In genomic region chr6:129289442-129289841, GRCh38 we compare ENCODE assay signal across 24 cellular contexts.
A peak's percentile ranks its signal among the peaks of the same experiment; 100 is the strongest.
DNase-seq lines count a peak whose midpoint lies in the region; ATAC-seq, FAIRE-seq and TF ChIP-seq lines count a peak whose summit lies in the region.
"Had no signal": no experiment of that assay in that cellular context is flagged by ENCODE, and none has a peak within 500 bp of the region (broad histone marks: within the 10 kb centered on the region; RNA-seq: fewer than 3 reads in every experiment).

No MANE protein-coding gene starts in this region.

- H3K9me3 ChIP-seq in left lung = no peaks in the 10 kb centered on the region
- H3K9me3 ChIP-seq: A549; BLaER1 treated with 17β-estradiol and CSF1 and Interleukin-3, amounts not matched to agents 10 nM and 100 nM; Caco-2 had no signal

- H3K4me1 ChIP-seq in left lung = no peaks in the 10 kb centered on the region
- H3K4me1 ChIP-seq: A549; BLaER1 treated with 17β-estradiol and CSF1 and Interleukin-3, amounts not matched to agents 10 nM and 100 nM; Caco-2 had no signal

- intact Hi-C loops in left lung (cut with DNase I) = no loop called here

- no peaks in the 10 kb centered on the region for H3K27me3 ChIP-seq in left lung
- H3K27me3 ChIP-seq: BLaER1 treated with 17β-estradiol and CSF1 and Interleukin-3, amounts not matched to agents 10 nM and 100 nM had no signal

- DNase-seq in frontal cortex (ENCODE audit: low spot score in 2 of 2) = no peak
- DNase-seq in left lung = no peak
- no peak for DNase-seq in activated gamma-delta T cell treated with Interleukin-2 at 50 U/mL for 16 hours
- DNase-seq in NK-92 (lab: John Stamatoyannopoulos, UW; ENCODE audit: unreplicated experiment) = no peak
- DNase-seq: 8988T; AML-193; Caco-2; Calu3; CD4-positive, alpha-beta T cell; CD8-positive, alpha-beta T cell; DMS153; DMS53; DMS79; DND-41; EL; GF-D8 had no signal

- no peak for TF ChIP-seq CTCF in left lung (IDR thresholded peaks at IDR 0.05)

- no peak overlapping the region for H3K27ac ChIP-seq in left lung
- H3K27ac ChIP-seq: A549; BLaER1 treated with 17β-estradiol and CSF1 and Interleukin-3, amounts not matched to agents 10 nM and 100 nM; C4-2B had no signal

- ATAC-seq in left lung = no peak
- no peak for ATAC-seq in HG03460 (IDR thresholded peaks at IDR 0.05; ENCODE audit: unreplicated experiment)
- ATAC-seq: A549; CD8-positive, alpha-beta T cell had no signal

- H3K36me3 ChIP-seq in left lung = no peaks in the 10 kb centered on the region
- H3K36me3 ChIP-seq: BLaER1 treated with 17β-estradiol and CSF1 and Interleukin-3, amounts not matched to agents 10 nM and 100 nM had no signal

- FAIRE-seq in G401.6 (lab: Jason Lieb, UNC) (peak; percentile 31), colon (lab: Jason Lieb, UNC) (peak; percentile 72), frontal cortex (lab: Jason Lieb, UNC) (peak; percentile 62)
- FAIRE-seq: A549, D721Med, GM12891 had no signal

- no peak overlapping the region for H3K4me3 ChIP-seq in left lung
- H3K4me3 ChIP-seq: A549; BLaER1 treated with 17β-estradiol and CSF1 and Interleukin-3, amounts not matched to agents 10 nM and 100 nM had no signal
